Comparison of ENCODE assay signal across 1 cellular context in genomic region chr3:12312010-12312409, GRCh38.
TF ChIP-seq lines count a peak whose summit lies in the region.

No MANE protein-coding gene starts in this region.

TF ChIP-seq in SK-N-SH treated with all-trans-retinoic acid at 6 μM for 48 hours, 23 proteins besides CTCF, POLR2A, EP300 and RAD21 (continued from another document):
- no peak for TF ChIP-seq TSHZ2 (CRISPR knock-in tag; IDR thresholded peaks at IDR 0.05)
